In genomic region chr11:114295676-114296081, GRCh38 we compare ENCODE assay signal across 1 cellular context.
TF ChIP-seq lines count a peak whose summit lies in the region.

No MANE protein-coding gene starts in this region.

TF ChIP-seq in liver, 16 proteins besides CTCF, POLR2A, EP300 and RAD21:
- no peak for TF ChIP-seq ZBTB33 (IDR thresholded peaks at IDR 0.05)
- no peak for TF ChIP-seq YY1 (IDR thresholded peaks at IDR 0.05)
